ENCODE assay signal across 8 cellular contexts in genomic region chr5:81971086-81971693, GRCh38. TPM values are rescaled to one million over a fixed set of nuclear protein-coding genes. Genes with fewer than 3 reads are reported as not detected.
DNase-seq lines count a peak whose midpoint lies in the region; ATAC-seq, FAIRE-seq and TF ChIP-seq lines count a peak whose summit lies in the region.

No MANE protein-coding gene starts in this region.

- peak overlapping the region; percentile 100 for H3K4me3 ChIP-seq in CD4-positive, CD25-positive, alpha-beta regulatory T cell (ENCODE audit: low read depth, low read length)
- H3K4me3 ChIP-seq in GM12878: peak overlapping the region; percentile 79
- peak overlapping the region; percentile 82 to 98 for H3K4me3 ChIP-seq in kidney (ENCODE audit: low read length in 2 of 2)

- H3K4me3 Mint-ChIP-seq in CD4-positive, CD25-positive, alpha-beta regulatory T cell: peak overlapping the region; percentile 94 to 100 (median 98)
- H3K4me3 Mint-ChIP-seq in stimulated activated effector memory CD8-positive, alpha-beta T cell treated with anti-CD3 and anti-CD28 coated beads, Interleukin-12 subunit alpha, Interleukin-12 subunit beta, amount 100 ng/mL, for 72 hours: peak overlapping the region; percentile 90

- no peaks in the 10 kb centered on the region for H3K36me3 ChIP-seq in CD4-positive, CD25-positive, alpha-beta regulatory T cell (ENCODE audit: control insufficient read depth, insufficient read depth, low read length)
- H3K36me3 ChIP-seq in GM12878 (ENCODE audit: control insufficient read depth in 2 of 2, insufficient read depth in 2 of 2, low read length in 1 of 2): no peaks in the 10 kb centered on the region
- no peaks in the 10 kb centered on the region for H3K36me3 ChIP-seq in kidney (ENCODE audit: control insufficient read depth in 1 of 2, insufficient read depth in 2 of 2, low read length in 2 of 2)

- H3K27me3 ChIP-seq in CD4-positive, CD25-positive, alpha-beta regulatory T cell (ENCODE audit: control insufficient read depth, insufficient read depth, low read length): no peaks in the 10 kb centered on the region
- H3K27me3 ChIP-seq in GM12878 (replicated peaks in 1 of 2; ENCODE audit: control insufficient read depth in 2 of 2, insufficient read depth in 2 of 2, low read length in 1 of 2): no peaks in the 10 kb centered on the region

- WGBS in GM12878 (ENCODE audit: insufficient coverage, insufficient replicate concordance, low lambda C conversion rate, missing lambda C conversion rate): 3% methylated on average over 10 of the region's 10 CpGs

- BruUV-seq in GM12878 (replicated peaks; lab: Mats Ljungman, UMichigan): TSS peak; percentile 76

- H3K4me1 Mint-ChIP-seq in CD4-positive, CD25-positive, alpha-beta regulatory T cell: peaks cover 20 to 33% (median 28%) of the 10 kb centered on the region in 4 donors
- peaks cover 25% of the 10 kb centered on the region for H3K4me1 Mint-ChIP-seq in stimulated activated effector memory CD8-positive, alpha-beta T cell treated with anti-CD3 and anti-CD28 coated beads, Interleukin-12 subunit alpha, Interleukin-12 subunit beta, amount 100 ng/mL, for 72 hours

- H3K9ac ChIP-seq in GM12878 (ENCODE audit: control insufficient read depth, insufficient read depth, low read length): peak overlapping the region; percentile 94
- peak overlapping the region; percentile 86 to 88 for H3K9ac ChIP-seq in kidney (ENCODE audit: low read length in 2 of 2)

- TF ChIP-seq RAD21 in GM12878 (IDR thresholded peaks at IDR 0.05; ENCODE audit: insufficient read depth, low read depth, low read length): no peak

- peak; percentile 35 for ATAC-seq in CD4-positive, CD25-positive, alpha-beta regulatory T cell (ENCODE audit: low read depth in 2 of 2)
- ATAC-seq in GM12878 (peak; percentile 36), GM21825 (IDR thresholded peaks at IDR 0.05; ENCODE audit: unreplicated experiment) (no peak), HG03442 (IDR thresholded peaks at IDR 0.05; ENCODE audit: unreplicated experiment) (no peak)
- no peak for ATAC-seq in stimulated activated effector memory CD8-positive, alpha-beta T cell treated with anti-CD3 and anti-CD28 coated beads, Interleukin-12 subunit alpha, Interleukin-12 subunit beta, amount 100 ng/mL, for 72 hours

- peak overlapping the region; percentile 66 for H3K4me2 ChIP-seq in GM12878 (ENCODE audit: control insufficient read depth, insufficient read depth)

- RAD21 ChIA-PET in GM12878 (lab: Charles Lee; ENCODE audit: unreplicated experiment): interaction anchor here (0.6 to 1.3 kb wide), 5 partner anchors 9 to 545 kb away, joined by 3 to 5 read pairs (median 3); no protein-coding TSS in a partner anchor

- in situ Hi-C loops in GM12878 (cut with MboI): no loop called here

- FAIRE-seq in GM19239 (lab: Jason Lieb, UNC) (peak; percentile 91), GM12878 (lab: Jason Lieb, UNC) (peak; percentile 79), kidney (lab: Jason Lieb, UNC) (no peak)

- SMC1A ChIA-PET in GM12878 (lab: Charles Lee; ENCODE audit: uncharacterized antibody, unreplicated experiment): interaction anchor here (0.7 to 1.7 kb wide), 8 partner anchors 8 to 304 kb away, joined by 3 to 9 read pairs (median 4); no protein-coding TSS in a partner anchor

- CTCF ChIA-PET in GM12878 (lab: Yijun Ruan, JAX): interaction anchor here (0.6 to 1.4 kb wide), 3 partner anchors 113 to 194 kb away, joined by 3 to 12 read pairs (median 3); no protein-coding TSS in a partner anchor

- POLR2A ChIA-PET in GM12878 (lab: Charles Lee): interaction anchor here (1.0 kb wide), 2 partner anchors 120 to 193 kb away, joined by 3 to 4 read pairs; no protein-coding TSS in a partner anchor

- peaks cover 8% of the 10 kb centered on the region for H3K79me2 ChIP-seq in GM12878 (ENCODE audit: control insufficient read depth, insufficient read depth, low read length)

- TF ChIP-seq EP300 in GM12878 (IDR thresholded peaks at IDR 0.05; ENCODE audit: borderline replicate concordance in 1 of 2, control insufficient read depth in 1 of 2, low read depth in 2 of 2, low read length in 2 of 2): no peak

- H3K27ac Mint-ChIP-seq in CD4-positive, CD25-positive, alpha-beta regulatory T cell: peak overlapping the region; percentile 98 to 100 (median 99)
- peak overlapping the region; percentile 97 for H3K27ac Mint-ChIP-seq in stimulated activated effector memory CD8-positive, alpha-beta T cell treated with anti-CD3 and anti-CD28 coated beads, Interleukin-12 subunit alpha, Interleukin-12 subunit beta, amount 100 ng/mL, for 72 hours

- H4K20me1 ChIP-seq in GM12878 (ENCODE audit: control insufficient read depth, insufficient read depth): no peaks in the 10 kb centered on the region

- peak in 2 of 3 donors; percentile 66 to 74 for DNase-seq in CD4-positive, CD25-positive, alpha-beta regulatory T cell
- DNase-seq in GM19239 (ENCODE audit: insufficient read length, low spot score) (no peak), NCI-H748 (lab: John Stamatoyannopoulos, UW; ENCODE audit: unreplicated experiment) (peak; percentile 47), GM12878 (ENCODE audit: low read depth, low spot score) (peak; percentile 19), kidney (no peak)
- DNase-seq in stimulated activated effector memory CD8-positive, alpha-beta T cell treated with anti-CD3 and anti-CD28 coated beads, Interleukin-12 subunit alpha, Interleukin-12 subunit beta, amount 100 ng/mL, for 72 hours (ENCODE audit: low spot score in 2 of 2): peak in 1 of 2 donors; percentile 52

- peaks cover 4% of the 10 kb centered on the region for H3K27me3 Mint-ChIP-seq in CD4-positive, CD25-positive, alpha-beta regulatory T cell

- no peaks in the 10 kb centered on the region for H3K9me3 Mint-ChIP-seq in CD4-positive, CD25-positive, alpha-beta regulatory T cell
- no peaks in the 10 kb centered on the region for H3K9me3 Mint-ChIP-seq in stimulated activated effector memory CD8-positive, alpha-beta T cell treated with anti-CD3 and anti-CD28 coated beads, Interleukin-12 subunit alpha, Interleukin-12 subunit beta, amount 100 ng/mL, for 72 hours

- intact Hi-C loops in GM12878 (cut with micrococcal nuclease; ENCODE audit: unreplicated experiment): loop anchor here (2.0 to 10.0 kb wide), 4 partner anchors 118 to 464 kb away; partner anchors contain the start of gene SSBP2
- intact Hi-C loops in kidney (cut with DNase I): no loop called here

- TF ChIP-seq CTCF in GM12878 (IDR thresholded peaks at IDR 0.05 in 2 of 3, conservative IDR thresholded peaks at IDR 0.05 in 1 of 3; ENCODE audit: control insufficient read depth in 2 of 3, extremely low read depth in 1 of 3, insufficient read depth in 1 of 3, low read depth in 3 of 3, low read length in 3 of 3): no peak
- TF ChIP-seq CTCF in kidney (IDR thresholded peaks at IDR 0.05; ENCODE audit: borderline replicate concordance, extremely low read depth, insufficient read depth): no peak

- peak overlapping the region; percentile 94 for H3K27ac ChIP-seq in CD4-positive, CD25-positive, alpha-beta regulatory T cell (ENCODE audit: insufficient read depth, low read length, poor library complexity, severe bottlenecking)
- H3K27ac ChIP-seq in GM12878 (ENCODE audit: control insufficient read depth, insufficient read depth): peak overlapping the region; percentile 48
- peak overlapping the region; percentile 98 to 100 for H3K27ac ChIP-seq in kidney (ENCODE audit: low read depth in 2 of 2, low read length in 2 of 2)

- peak overlapping the region; percentile 53 for H2AFZ ChIP-seq in GM12878 (ENCODE audit: control insufficient read depth, low read depth, low read length)

- peaks cover 14% of the 10 kb centered on the region for H3K4me1 ChIP-seq in CD4-positive, CD25-positive, alpha-beta regulatory T cell (ENCODE audit: control insufficient read depth, insufficient read depth, low read length, poor library complexity, severe bottlenecking)
- H3K4me1 ChIP-seq in GM12878 (ENCODE audit: control insufficient read depth, insufficient read depth, low read length): no peaks in the 10 kb centered on the region
- no peaks in the 10 kb centered on the region for H3K4me1 ChIP-seq in kidney (ENCODE audit: control insufficient read depth in 1 of 2, insufficient read depth in 1 of 2, low read depth in 1 of 2, low read length in 2 of 2)

- no peak for TF ChIP-seq POLR2A in GM12878 (IDR thresholded peaks at IDR 0.05; ENCODE audit: low read depth, low read length)

- no peaks in the 10 kb centered on the region for H3K9me3 ChIP-seq in CD4-positive, CD25-positive, alpha-beta regulatory T cell (ENCODE audit: control insufficient read depth in 2 of 2, low read length in 2 of 2)
- H3K9me3 ChIP-seq in GM12878 (replicated peaks; ENCODE audit: control insufficient read depth, insufficient read depth, low read length) (no peaks in the 10 kb centered on the region), kidney (ENCODE audit: control insufficient read depth in 1 of 2, low read length in 2 of 2) (no peaks in the 10 kb centered on the region)

- H3K36me3 Mint-ChIP-seq in CD4-positive, CD25-positive, alpha-beta regulatory T cell: no peaks in the 10 kb centered on the region
- no peaks in the 10 kb centered on the region for H3K36me3 Mint-ChIP-seq in stimulated activated effector memory CD8-positive, alpha-beta T cell treated with anti-CD3 and anti-CD28 coated beads, Interleukin-12 subunit alpha, Interleukin-12 subunit beta, amount 100 ng/mL, for 72 hours

RNA-seq across cellular contexts. Expression of gene ATG10, which starts 0.6 kb away (rescaled TPM):
- total RNA-seq in CD4-positive, CD25-positive, alpha-beta regulatory T cell: 7.5 TPM
- polyA plus RNA-seq in CD4-positive, CD25-positive, alpha-beta regulatory T cell: 10 to 100 TPM in 2 of 4 donors, 1 to 10 TPM in 2; 8.0 to 13.2 (median 10.6) TPM
- total RNA-seq in GM12878 (2013; cell fraction: nucleolus; rRNA removed): 12.1 TPM in 2 replicates
- total RNA-seq in GM12878 (2014; rRNA removed) (4.9 and 8.1 TPM in 2 replicates), GM12878 (2014; rRNA removed; fragmentation: Illumina TruSeq; extraction: Trizol) (5.8 and 6.7 TPM in 2 replicates), GM12878 (2021) (4.2 and 4.6 TPM in 2 replicates), kidney (8.7 TPM)
- 8.6 TPM for polyA plus RNA-seq in GM12878 (2011; ENCODE audit: low read depth)
- polyA plus RNA-seq in GM12878 (2011; rRNA removed) (4.3 and 6.1 TPM in 2 replicates), GM12878 (2014; fragmentation: Illumina TruSeq; extraction: Trizol) (6.3 and 11.8 TPM in 2 replicates), GM12878 (2014; fragmentation: Nextera tagmentation; extraction: Ambion mirVana) (1 to 10 TPM; 7.5 to 9.0 TPM), GM12878 (2014; rRNA removed) (3.6 and 3.8 TPM in 2 replicates), GM12878 (2016; fragmentation: Nextera tagmentation; extraction: Ambion mirVana) (10 to 100 TPM; 13.3 to 14.4 TPM), kidney (ENCODE audit: insufficient read depth, low read depth, low replicate concordance) (8.6 TPM)
- 1.7 and 2.0 TPM in 2 replicates for polyA plus RNA-seq in GM12878 (2011; cell fraction: cytosol; rRNA removed)
- 2.4 and 2.9 TPM in 2 replicates for polyA plus RNA-seq in GM12878 (2011; cell fraction: nucleus; rRNA removed)
- 6.3 TPM in 2 replicates for polyA plus RNA-seq in GM12878 (2012)
- 5.5 and 7.7 TPM in 2 replicates for polyA minus RNA-seq in GM12878 (2011; rRNA and poly(A)+ RNA removed)
- 5.1 TPM in 2 replicates for polyA minus RNA-seq in GM12878 (2011; cell fraction: cytosol; rRNA and poly(A)+ RNA removed)
- 12.0 and 20.5 TPM in 2 replicates for polyA minus RNA-seq in GM12878 (2011; cell fraction: nucleus; rRNA and poly(A)+ RNA removed)

Comparison
In these comparisons a context has a peak if more than half of its experiments do, and no peak if none do; other contexts are left out.
1. ATAC-seq: peak in CD4-positive, CD25-positive, alpha-beta regulatory T cell (2 of 2) and GM12878 (single experiment); none in stimulated activated effector memory CD8-positive, alpha-beta T cell treated with anti-CD3 and anti-CD28 coated beads, Interleukin-12 subunit alpha, Interleukin-12 subunit beta, amount 100 ng/mL, for 72 hours (single experiment), GM21825 (single experiment) and HG03442 (single experiment).
2. DNase-seq: peak in CD4-positive, CD25-positive, alpha-beta regulatory T cell (2 of 3), NCI-H748 (single experiment) and GM12878 (single experiment); none in GM19239 (single experiment) and kidney (single experiment).
3. H3K27ac ChIP-seq: peak in every context shown above with its lines; median percentile 99 in kidney; 94 in CD4-positive, CD25-positive, alpha-beta regulatory T cell; 48 in GM12878.
4. Peak in every context shown above with its lines, with median percentiles within 50 percentile points of each other: H3K4me3 ChIP-seq.